In genomic region chr4:38177035-38177791, GRCh38 we compare ENCODE assay signal across 8 cellular contexts.
DNase-seq lines count a peak whose midpoint lies in the region; ATAC-seq and TF ChIP-seq lines count a peak whose summit lies in the region.

No MANE protein-coding gene starts in this region.

- H3K36me3 Mint-ChIP-seq in activated CD4-positive, alpha-beta T cell treated with anti-CD3 and anti-CD28 coated beads for 36 hours (ENCODE audit: low read depth) = no peaks in the 10 kb centered on the region

- no peaks in the 10 kb centered on the region for H3K9me3 ChIP-seq in osteoblast (ENCODE audit: low read depth, low read length)
- H3K9me3 ChIP-seq in A673 (ENCODE audit: low read depth, low read length, poor library complexity, severe bottlenecking) = no peaks in the 10 kb centered on the region

- intact Hi-C loops in activated CD4-positive, alpha-beta T cell treated with anti-CD3 and anti-CD28 coated beads for 36 hours (cut with DNase I, micrococcal nuclease) = loop anchor here (1.0 to 10.0 kb wide), 4 partner anchors 45 to 680 kb away; partner anchors contain the start of gene TLR6 (in 1 of the 2)
- intact Hi-C loops in A673 (cut with micrococcal nuclease; ENCODE audit: unreplicated experiment) = loop anchor here (5.0 kb wide), 2 partner anchors 115 to 145 kb away; no protein-coding TSS in a partner anchor

- peak overlapping the region; percentile 76 for H3K27ac Mint-ChIP-seq in activated CD4-positive, alpha-beta T cell treated with anti-CD3 and anti-CD28 coated beads for 36 hours

- H3K4me3 ChIP-seq in coronary artery = peak overlapping the region; percentile 11
- H3K4me3 ChIP-seq in osteoblast (ENCODE audit: insufficient read depth, low read length) = no peak overlapping the region
- H3K4me3 ChIP-seq in A673 (ENCODE audit: low read depth, low read length, poor library complexity, severe bottlenecking) = no peak overlapping the region

- H3K4me3 Mint-ChIP-seq in activated CD4-positive, alpha-beta T cell treated with anti-CD3 and anti-CD28 coated beads for 36 hours = peak overlapping the region; percentile 31

- H3K4me2 ChIP-seq in osteoblast (ENCODE audit: insufficient read depth, low read length) = no peak overlapping the region

- POLR2A ChIA-PET in activated CD4-positive, alpha-beta T cell treated with anti-CD3 and anti-CD28 coated beads for 36 hours (lab: Charles Lee) = no interaction called here
- POLR2A ChIA-PET in A673 (lab: Charles Lee; ENCODE audit: low non-redundant PET) = no interaction called here

- peak; percentile 47 for ATAC-seq in activated CD4-positive, alpha-beta T cell treated with anti-CD3 and anti-CD28 coated beads for 36 hours
- ATAC-seq in GM18505 (IDR thresholded peaks at IDR 0.05; ENCODE audit: unreplicated experiment) = no peak

- H2AFZ ChIP-seq in osteoblast (ENCODE audit: low read length) = peak overlapping the region; percentile 37

- DNase-seq in GDM1 (lab: John Stamatoyannopoulos, UW) = peak; percentile 85
- DNase-seq in activated CD4-positive, alpha-beta T cell treated with anti-CD3 and anti-CD28 coated beads for 36 hours = peak; percentile 60
- no peak for DNase-seq in coronary artery (ENCODE audit: low spot score)
- DNase-seq in osteoblast (ENCODE audit: insufficient read length, low spot score, missing footprints) = no peak
- no peak for DNase-seq in A673 (ENCODE audit: low spot score)
- no peak for DNase-seq in NCI-H774 (lab: John Stamatoyannopoulos, UW)
- DNase-seq in DMS 273 treated with DMSO at 0.1 percent for 48 hours (lab: John Stamatoyannopoulos, UW) = no peak

- TF ChIP-seq CTCF in coronary artery (IDR thresholded peaks at IDR 0.05) (no peak), osteoblast (IDR thresholded peaks at IDR 0.05; ENCODE audit: extremely low read depth, low read depth, low read length) (no peak), A673 (conservative IDR thresholded peaks at IDR 0.05; ENCODE audit: low read depth, low read length) (no peak)

- H4K20me1 ChIP-seq in osteoblast (ENCODE audit: insufficient read depth, low read length) = no peaks in the 10 kb centered on the region

- H3K27me3 Mint-ChIP-seq in activated CD4-positive, alpha-beta T cell treated with anti-CD3 and anti-CD28 coated beads for 36 hours = peaks cover 2% of the 10 kb centered on the region

- H3K9me3 Mint-ChIP-seq in activated CD4-positive, alpha-beta T cell treated with anti-CD3 and anti-CD28 coated beads for 36 hours (ENCODE audit: low read depth) = peaks cover 2% of the 10 kb centered on the region

- no TSS peak for BruUV-seq in A673 (replicated peaks; lab: Mats Ljungman, UMichigan)

- peaks cover 11% of the 10 kb centered on the region for H3K4me1 ChIP-seq in osteoblast (ENCODE audit: insufficient read depth, low read length)
- H3K4me1 ChIP-seq in A673 (ENCODE audit: insufficient read depth, low read length, poor library complexity, severe bottlenecking) = no peaks in the 10 kb centered on the region

- H3K27ac ChIP-seq in coronary artery (peak overlapping the region; percentile 1 to 39), osteoblast (ENCODE audit: low read depth, low read length) (no peak overlapping the region), A673 (ENCODE audit: low read depth, low read length, poor library complexity, severe bottlenecking) (no peak overlapping the region)

- CTCF ChIA-PET in activated CD4-positive, alpha-beta T cell treated with anti-CD3 and anti-CD28 coated beads for 36 hours (lab: Charles Lee) = interaction anchor here (0.6 to 7.8 kb wide), 17 partner anchors 13 to 605 kb away, joined by 3 to 112 read pairs (median 3); partner anchors contain the start of gene TLR10
- CTCF ChIA-PET in A673 (lab: Charles Lee) = no interaction called here

- H3K79me2 ChIP-seq in osteoblast (ENCODE audit: insufficient read depth, low read length) = no peaks in the 10 kb centered on the region

- H3K36me3 ChIP-seq in osteoblast (ENCODE audit: insufficient read depth, low read length) (no peaks in the 10 kb centered on the region), A673 (ENCODE audit: insufficient read depth, low read length, poor library complexity, severe bottlenecking) (no peaks in the 10 kb centered on the region)

- H3K4me1 Mint-ChIP-seq in activated CD4-positive, alpha-beta T cell treated with anti-CD3 and anti-CD28 coated beads for 36 hours = peaks cover 51% of the 10 kb centered on the region

- no peaks in the 10 kb centered on the region for H3K27me3 ChIP-seq in osteoblast (ENCODE audit: insufficient read depth, low read length)
- no peaks in the 10 kb centered on the region for H3K27me3 ChIP-seq in A673 (replicated peaks; ENCODE audit: insufficient read depth, low read depth, low read length, poor library complexity)

- no peak for TF ChIP-seq POLR2A in GM18505 (IDR thresholded peaks at IDR 0.05; ENCODE audit: borderline replicate concordance, extremely low read depth, insufficient read depth, insufficient read length)

Comparison
In these comparisons a context has a peak if more than half of its experiments do, and no peak if none do; other contexts are left out.
1. DNase-seq: peak in GDM1 (single experiment) and activated CD4-positive, alpha-beta T cell treated with anti-CD3 and anti-CD28 coated beads for 36 hours (single experiment); none in coronary artery (single experiment), osteoblast (single experiment), A673 (single experiment), NCI-H774 (single experiment) and DMS 273 treated with DMSO at 0.1 percent for 48 hours (single experiment).
2. H3K27ac ChIP-seq: peak in coronary artery (2 of 2); none in osteoblast (single experiment) and A673 (single experiment).